ENCODE assay signal across 8 cellular contexts in genomic region chr2:48205137-48205798, GRCh38.
DNase-seq lines count a peak whose midpoint lies in the region; ATAC-seq and TF ChIP-seq lines count a peak whose summit lies in the region.

No MANE protein-coding gene starts in this region.

- peak overlapping the region in 1 of 4 donors; percentile 22 for H3K27ac ChIP-seq in esophagus muscularis mucosa (replicated peaks in 1 of 4)
- H3K27ac ChIP-seq in stomach = peak overlapping the region in 1 of 5 donors; percentile 29

- H3K27me3 ChIP-seq in esophagus muscularis mucosa (no peaks in the 10 kb centered on the region), stomach (no peaks in the 10 kb centered on the region)

- DNase-seq in AG20443 (ENCODE audit: low spot score) = peak; percentile 25
- DNase-seq in fibroblast of villous mesenchyme (ENCODE audit: low read depth) = peak; percentile 27
- DNase-seq in esophagus muscularis mucosa (ENCODE audit: extremely low spot score) = no peak
- no peak for DNase-seq in dermis blood vessel endothelial cell
- no peak for DNase-seq in stomach
- no peak for DNase-seq in DMS153 treated with DMSO at 0.1 percent for 48 hours (lab: John Stamatoyannopoulos, UW; ENCODE audit: unreplicated experiment)

- ATAC-seq in GM19455 (IDR thresholded peaks at IDR 0.05; ENCODE audit: unreplicated experiment) (peak; percentile 57), HG03565 (IDR thresholded peaks at IDR 0.05; ENCODE audit: unreplicated experiment) (peak; percentile 45)

- H3K4me3 ChIP-seq in fibroblast of villous mesenchyme (ENCODE audit: low read depth, low read length) = no peak overlapping the region
- H3K4me3 ChIP-seq in esophagus muscularis mucosa = no peak overlapping the region
- no peak overlapping the region for H3K4me3 ChIP-seq in stomach

- TF ChIP-seq POLR2A in esophagus muscularis mucosa (IDR thresholded peaks at IDR 0.05; ENCODE audit: low read depth) = no peak
- TF ChIP-seq POLR2A in stomach (IDR thresholded peaks at IDR 0.05) = no peak

- H3K9me3 ChIP-seq in esophagus muscularis mucosa (no peaks in the 10 kb centered on the region), stomach (no peaks in the 10 kb centered on the region)

- peak; percentile 35 for TF ChIP-seq CTCF in fibroblast of villous mesenchyme (IDR thresholded peaks at IDR 0.05; ENCODE audit: insufficient read depth, low read depth, low read length)
- peak in 1 of 3 experiments; percentile 16 for TF ChIP-seq CTCF in esophagus muscularis mucosa (IDR thresholded peaks at IDR 0.05)
- TF ChIP-seq CTCF in stomach (IDR thresholded peaks at IDR 0.05) = no peak

- intact Hi-C loops in esophagus muscularis mucosa (cut with DNase I) (no loop called here), stomach (cut with DNase I; ENCODE audit: low total_unique reads) (no loop called here)

- peaks cover 0 to 23% (median 7%) of the 10 kb centered on the region in 4 donors for H3K4me1 ChIP-seq in esophagus muscularis mucosa
- peaks cover 0 to 15% (median 0%) of the 10 kb centered on the region in 4 donors for H3K4me1 ChIP-seq in stomach

- WGBS in esophagus muscularis mucosa = 88% methylated on average over 7 of the region's 7 CpGs
- 42 to 58% (median 45%) methylated on average over 7 of the region's 7 CpGs for WGBS in stomach, 5 donors

- TF ChIP-seq EP300 in esophagus muscularis mucosa (IDR thresholded peaks at IDR 0.05) (no peak), stomach (IDR thresholded peaks at IDR 0.05) (no peak)

- H3K36me3 ChIP-seq in esophagus muscularis mucosa (no peaks in the 10 kb centered on the region), stomach (no peaks in the 10 kb centered on the region)

Comparison
In these comparisons a context has a peak if more than half of its experiments do, and no peak if none do; other contexts are left out.
1. DNase-seq: peak in AG20443 (single experiment) and fibroblast of villous mesenchyme (single experiment); none in esophagus muscularis mucosa (single experiment), dermis blood vessel endothelial cell (single experiment), stomach (single experiment) and DMS153 treated with DMSO at 0.1 percent for 48 hours (single experiment).